Comparison of ENCODE assay signal across 20 cellular contexts in the genomic region with DNA sequence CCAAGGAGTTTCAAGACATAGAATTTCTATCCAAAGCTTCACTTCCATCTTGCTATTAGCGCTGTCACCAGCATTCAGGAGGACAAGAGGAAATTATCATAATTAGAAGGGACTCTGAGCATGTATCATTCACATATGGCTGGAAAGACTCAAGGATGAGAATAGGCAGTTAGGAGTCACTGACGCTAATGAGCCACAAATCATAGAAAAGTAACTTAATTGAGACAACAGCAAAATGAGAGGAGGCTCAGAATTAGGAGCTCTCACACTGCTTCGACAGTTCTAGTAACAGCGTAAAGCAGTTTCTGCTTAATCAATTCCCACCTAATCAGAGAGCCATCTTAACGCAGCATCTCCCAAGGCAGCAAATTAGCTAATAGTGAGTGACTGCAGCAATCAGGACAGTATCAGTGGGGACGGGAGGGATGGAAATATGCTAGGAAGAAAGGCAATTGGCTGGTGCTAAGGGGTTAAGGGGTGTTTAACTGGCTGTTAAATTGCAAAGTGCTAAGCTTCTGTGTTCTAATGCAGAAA. TPM values are rescaled to one million over a fixed set of nuclear protein-coding genes. Genes with fewer than 3 reads are reported as not detected.
DNase-seq lines count a peak whose midpoint lies in the region; ATAC-seq lines count a peak whose summit lies in the region.
"Had no signal": no experiment of that assay in that cellular context is flagged by ENCODE, and none has a peak within 500 bp of the region (broad histone marks: within the 10 kb centered on the region; RNA-seq: fewer than 3 reads in every experiment).

No MANE protein-coding gene starts in this region.

- no peak overlapping the region for H3K27ac ChIP-seq in effector memory CD4-positive, alpha-beta T cell (ENCODE audit: insufficient read depth, low read length, poor library complexity, severe bottlenecking)
- H3K27ac ChIP-seq: neural progenitor cell, testis, vagina had no signal

- POLR2A ChIA-PET in activated CD8-positive, alpha-beta T cell treated with anti-CD3 and anti-CD28 coated beads, Interleukin-2, amount 10 ng/mL, durations not matched to agents 7 days and 5 days (lab: Charles Lee): interaction anchor here (1.2 to 1.3 kb wide), 3 partner anchors 8 to 32 kb away, joined by 3 read pairs; no protein-coding TSS in a partner anchor

- no peaks in the 10 kb centered on the region for H3K36me3 ChIP-seq in effector memory CD4-positive, alpha-beta T cell (ENCODE audit: control insufficient read depth, insufficient read depth, low read length)
- H3K36me3 ChIP-seq: neural progenitor cell, vagina had no signal

- H3K9me3 Mint-ChIP-seq in stimulated activated naive CD8-positive, alpha-beta T cell treated with anti-CD3 and anti-CD28 coated beads, Interleukin-15, Interleukin-2, amounts not matched to agents 100 ng/mL and 50 ng/mL, for 24 hours: no peaks in the 10 kb centered on the region
- no peaks in the 10 kb centered on the region for H3K9me3 Mint-ChIP-seq in activated CD8-positive, alpha-beta T cell treated with anti-CD3 and anti-CD28 coated beads, Interleukin-2, amount 10 ng/mL, durations not matched to agents 7 days and 5 days (ENCODE audit: insufficient read depth)
- no peaks in the 10 kb centered on the region for H3K9me3 Mint-ChIP-seq in naive B cell
- H3K9me3 Mint-ChIP-seq: neural progenitor cell had no signal

- no peaks in the 10 kb centered on the region for H3K27me3 ChIP-seq in effector memory CD4-positive, alpha-beta T cell (replicated peaks; ENCODE audit: control insufficient read depth, insufficient read depth, low read length, poor library complexity, severe bottlenecking)
- H3K27me3 ChIP-seq: neural progenitor cell, testis, vagina had no signal

- H3K27me3 Mint-ChIP-seq in stimulated activated naive CD8-positive, alpha-beta T cell treated with anti-CD3 and anti-CD28 coated beads, Interleukin-15, Interleukin-2, amounts not matched to agents 100 ng/mL and 50 ng/mL, for 24 hours: no peaks in the 10 kb centered on the region
- no peaks in the 10 kb centered on the region for H3K27me3 Mint-ChIP-seq in activated CD8-positive, alpha-beta T cell treated with anti-CD3 and anti-CD28 coated beads, Interleukin-2, amount 10 ng/mL, durations not matched to agents 7 days and 5 days (ENCODE audit: low read depth)
- no peaks in the 10 kb centered on the region for H3K27me3 Mint-ChIP-seq in naive B cell
- H3K27me3 Mint-ChIP-seq: progenitor cell of endocrine pancreas had no signal

- intact Hi-C loops in posterior vena cava (cut with DNase I): no loop called here

- H3K36me3 Mint-ChIP-seq in stimulated activated naive CD8-positive, alpha-beta T cell treated with anti-CD3 and anti-CD28 coated beads, Interleukin-15, Interleukin-2, amounts not matched to agents 100 ng/mL and 50 ng/mL, for 24 hours (ENCODE audit: low read depth): peaks cover 38% of the 10 kb centered on the region
- peaks cover 64% of the 10 kb centered on the region for H3K36me3 Mint-ChIP-seq in activated CD8-positive, alpha-beta T cell treated with anti-CD3 and anti-CD28 coated beads, Interleukin-2, amount 10 ng/mL, durations not matched to agents 7 days and 5 days (ENCODE audit: low read depth)
- H3K36me3 Mint-ChIP-seq in naive B cell: peaks cover 5 to 9% of the 10 kb centered on the region in 2 donors
- H3K36me3 Mint-ChIP-seq: neural progenitor cell had no signal

- ATAC-seq in stimulated activated naive CD8-positive, alpha-beta T cell treated with anti-CD3 and anti-CD28 coated beads, Interleukin-15, Interleukin-2, amounts not matched to agents 100 U/mL and 50 U/mL, for 24 hours: no peak
- no peak for ATAC-seq in activated CD8-positive, alpha-beta T cell treated with anti-CD3 and anti-CD28 coated beads, Interleukin-2, amount 10 ng/mL, durations not matched to agents 7 days and 5 days
- ATAC-seq in naive B cell (ENCODE audit: low read depth in 2 of 2): no peak
- ATAC-seq: GM12878, left lobe of liver had no signal

- peaks cover 91% of the 10 kb centered on the region for H3K4me1 Mint-ChIP-seq in stimulated activated naive CD8-positive, alpha-beta T cell treated with anti-CD3 and anti-CD28 coated beads, Interleukin-15, Interleukin-2, amounts not matched to agents 100 ng/mL and 50 ng/mL, for 24 hours (ENCODE audit: low read depth)
- H3K4me1 Mint-ChIP-seq in activated CD8-positive, alpha-beta T cell treated with anti-CD3 and anti-CD28 coated beads, Interleukin-2, amount 10 ng/mL, durations not matched to agents 7 days and 5 days (ENCODE audit: low read depth): peaks cover 81% of the 10 kb centered on the region
- peaks cover 65 to 90% (median 83%) of the 10 kb centered on the region in 3 donors for H3K4me1 Mint-ChIP-seq in naive B cell

- H3K27ac Mint-ChIP-seq in stimulated activated naive CD8-positive, alpha-beta T cell treated with anti-CD3 and anti-CD28 coated beads, Interleukin-15, Interleukin-2, amounts not matched to agents 100 ng/mL and 50 ng/mL, for 24 hours: peak overlapping the region; percentile 59
- H3K27ac Mint-ChIP-seq in activated CD8-positive, alpha-beta T cell treated with anti-CD3 and anti-CD28 coated beads, Interleukin-2, amount 10 ng/mL, durations not matched to agents 7 days and 5 days: peak overlapping the region; percentile 60
- peak overlapping the region in 5 of 6 donors; percentile 15 to 84 (median 76) for H3K27ac Mint-ChIP-seq in naive B cell
- H3K27ac Mint-ChIP-seq: neural progenitor cell had no signal

- no peak for DNase-seq in stimulated activated naive CD8-positive, alpha-beta T cell treated with anti-CD3 and anti-CD28 coated beads, Interleukin-15, Interleukin-2, amounts not matched to agents 100 U/mL and 50 U/mL, for 24 hours
- DNase-seq in activated CD8-positive, alpha-beta T cell treated with anti-CD3 and anti-CD28 coated beads, Interleukin-2, amount 10 ng/mL, durations not matched to agents 7 days and 5 days: no peak
- DNase-seq in naive B cell (no peak), H4 (ENCODE audit: low spot score) (no peak), posterior vena cava (ENCODE audit: low spot score) (no peak)
- no peak for DNase-seq in effector memory CD4-positive, alpha-beta T cell
- DNase-seq: activated CD4-positive, CD25-positive, alpha-beta regulatory T cell treated with anti-CD3 and anti-CD28 coated beads, Interleukin-2, amount 50 U/mL, for 72 hours; activated naive CD4-positive, alpha-beta T cell treated with Interleukin-2 at 50 U/mL for 16 hours; erythroblast; foreskin fibroblast; KBM-7; NCI-H2171 treated with DMSO at 0.1 percent for 48 hours; NCI-H524 treated with DMSO at 0.1 percent for 48 hours; testis had no signal

- H3K4me3 Mint-ChIP-seq in stimulated activated naive CD8-positive, alpha-beta T cell treated with anti-CD3 and anti-CD28 coated beads, Interleukin-15, Interleukin-2, amounts not matched to agents 100 ng/mL and 50 ng/mL, for 24 hours: no peak overlapping the region
- H3K4me3 Mint-ChIP-seq in activated CD8-positive, alpha-beta T cell treated with anti-CD3 and anti-CD28 coated beads, Interleukin-2, amount 10 ng/mL, durations not matched to agents 7 days and 5 days: no peak overlapping the region
- peak overlapping the region in 6 of 8 donors; percentile 22 to 81 (median 51) for H3K4me3 Mint-ChIP-seq in naive B cell
- H3K4me3 Mint-ChIP-seq: neural progenitor cell had no signal

- CTCF ChIA-PET in activated CD8-positive, alpha-beta T cell treated with anti-CD3 and anti-CD28 coated beads, Interleukin-2, amount 10 ng/mL, durations not matched to agents 7 days and 5 days (lab: Charles Lee): interaction anchor here (0.9 to 1.0 kb wide), 2 partner anchors 21 to 87 kb away, joined by 3 read pairs; no protein-coding TSS in a partner anchor

- no peak overlapping the region for H3K4me3 ChIP-seq in effector memory CD4-positive, alpha-beta T cell (ENCODE audit: insufficient read depth, low read depth, low read length, poor library complexity, severe bottlenecking)
- H3K4me3 ChIP-seq: GM12878, neural progenitor cell, testis, vagina had no signal

- no peaks in the 10 kb centered on the region for H3K9me3 ChIP-seq in effector memory CD4-positive, alpha-beta T cell (ENCODE audit: control insufficient read depth, low read length)
- H3K9me3 ChIP-seq: testis, vagina had no signal

- H3K4me1 ChIP-seq in effector memory CD4-positive, alpha-beta T cell (ENCODE audit: control insufficient read depth, insufficient read depth, low read length, poor library complexity, severe bottlenecking): peaks cover 59% of the 10 kb centered on the region
- H3K4me1 ChIP-seq: testis had no signal

RNA-seq across cellular contexts. Expression of a gene that starts 32.8 kb away (rescaled TPM):
- 100 to 1,000 TPM; 188 to 224 TPM for total RNA-seq in activated CD8-positive, alpha-beta T cell treated with anti-CD3 and anti-CD28 coated beads, Interleukin-2, amount 10 ng/mL, durations not matched to agents 7 days and 5 days
- polyA plus RNA-seq in naive B cell (ENCODE audit: low read depth in 6 of 6): 100 to 1,000 TPM; 107 to 176 (median 141) TPM
- total RNA-seq in H4 (2014; rRNA removed; shearing (Covaris generic)): 1.9 and 4.0 TPM in 2 replicates
- total RNA-seq in posterior vena cava: 10 to 100 TPM; 21.2 to 24.5 TPM

Comparison
In these comparisons a context has a peak if more than half of its experiments do, and no peak if none do; other contexts are left out.
1. H3K4me3 Mint-ChIP-seq: peak in naive B cell (6 of 8); none in stimulated activated naive CD8-positive, alpha-beta T cell treated with anti-CD3 and anti-CD28 coated beads, Interleukin-15, Interleukin-2, amounts not matched to agents 100 ng/mL and 50 ng/mL, for 24 hours (single experiment) and activated CD8-positive, alpha-beta T cell treated with anti-CD3 and anti-CD28 coated beads, Interleukin-2, amount 10 ng/mL, durations not matched to agents 7 days and 5 days (single experiment).
2. RNA of a gene that starts 32.8 kb away (total RNA-seq): 188 to 224 TPM in activated CD8-positive, alpha-beta T cell treated with anti-CD3 and anti-CD28 coated beads, Interleukin-2, amount 10 ng/mL, durations not matched to agents 7 days and 5 days; 21.2 to 24.5 TPM in posterior vena cava and 1.9 to 4.0 TPM in H4; every median in the first group is over 4 times any median in the second.
3. Peak in every context shown above with its lines, with median percentiles within 50 percentile points of each other: H3K27ac Mint-ChIP-seq.